Comparison of ENCODE assay signal across 33 cellular contexts in the genomic region with DNA sequence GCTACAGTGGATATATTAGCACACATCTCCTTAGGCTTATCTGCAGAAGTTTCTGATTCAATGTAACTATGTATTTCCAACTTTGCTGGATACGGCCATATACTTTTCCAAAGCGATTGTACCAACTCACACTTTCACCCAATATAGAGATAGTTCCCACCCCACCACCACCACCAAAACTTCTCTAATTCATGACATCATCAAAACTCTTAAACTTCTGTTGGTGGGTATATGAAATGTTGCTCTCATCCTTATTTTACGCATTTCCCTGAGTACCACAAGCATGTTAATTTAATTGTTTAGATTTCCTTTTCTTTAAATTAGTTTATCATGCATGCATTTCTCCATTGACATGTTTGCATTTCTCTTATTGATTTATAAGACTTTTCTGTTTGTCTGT.
"Had no signal": no experiment of that assay in that cellular context is flagged by ENCODE, and none has a peak within 500 bp of the region (broad histone marks: within the 10 kb centered on the region; RNA-seq: fewer than 3 reads in every experiment).

No MANE protein-coding gene starts in this region.

- H3K27me3 ChIP-seq: adrenal gland, ascending aorta, body of pancreas, brain microvascular endothelial cell, breast epithelium, cardiac muscle cell had no signal

- H3K4me3 ChIP-seq: adrenal gland, ascending aorta, body of pancreas, breast epithelium, cardiac muscle cell had no signal

- H3K36me3 ChIP-seq: adrenal gland, ascending aorta, brain microvascular endothelial cell, breast epithelium, cardiac muscle cell had no signal

- DNase-seq: activated effector memory CD4-positive, alpha-beta T cell treated with anti-CD3 and anti-CD28 coated beads, Interleukin-2, amount 50 U/mL, for 16 hours; activated effector memory CD4-positive, alpha-beta T cell treated with Interleukin-2 at 50 U/mL for 16 hours; activated gamma-delta T cell; activated gamma-delta T cell treated with Interleukin-2 at 50 U/mL for 16 hours; activated naive CD4-positive, alpha-beta T cell; activated naive CD4-positive, alpha-beta T cell treated with anti-CD3 and anti-CD28 coated beads for 36 hours; activated naive CD4-positive, alpha-beta T cell treated with anti-CD3 and anti-CD28 coated beads, Interleukin-2, amount 10 ng/mL, durations not matched to agents 7 days and 5 days; activated naive CD4-positive, alpha-beta T cell treated with anti-CD3 and anti-CD28 coated beads, Interleukin-2, amount 50 U/mL, for 16 hours; activated naive CD4-positive, alpha-beta T cell treated with Interleukin-2 at 50 U/mL for 16 hours; activated naive CD8-positive, alpha-beta T cell treated with anti-CD3 and anti-CD28 coated beads for 36 hours; activated naive CD8-positive, alpha-beta T cell treated with anti-CD3 and anti-CD28 coated beads, Interleukin-2, amount 10 ng/mL, durations not matched to agents 7 days and 5 days; activated naive CD8-positive, alpha-beta T cell treated with anti-CD3 and anti-CD28 coated beads, Interleukin-2, amount 50 U/mL, for 24 hours; activated T-cell treated with anti-CD3 and anti-CD28 coated beads, Interleukin-2, amount 50 U/mL, for 4 hours; activated T-cell treated with anti-CD3 and anti-CD28 coated beads, Interleukin-2, amount 50 U/mL, for 48 hours; activated T-cell treated with anti-CD3 and anti-CD28 coated beads, Interleukin-2, amount 50 U/mL, for 72 hours; adrenal gland; amniotic stem cell; amygdala; anterior cingulate cortex; aorta; body of pancreas; brain microvascular endothelial cell; caudate nucleus; central memory CD4-positive, alpha-beta T cell; cerebellar nuclear complex had no signal

- ATAC-seq: activated naive CD4-positive, alpha-beta T cell treated with anti-CD3 and anti-CD28 coated beads, Interleukin-2, amount 50 U/mL, for 72 hours; activated naive CD8-positive, alpha-beta T cell treated with anti-CD3 and anti-CD28 coated beads, Interleukin-2, amount 50 U/mL, for 24 hours; activated T-cell treated with anti-CD3 and anti-CD28 coated beads, Interleukin-2, amount 50 U/mL, for 4 hours; activated T-cell treated with anti-CD3 and anti-CD28 coated beads, Interleukin-2, amount 50 U/mL, for 72 hours; activated T-helper 17 cell treated with anti-CD3 and anti-CD28 coated beads, Interleukin-2, amount 50 U/mL, for 72 hours; body of pancreas had no signal

- H3K4me1 ChIP-seq: ascending aorta, body of pancreas, breast epithelium had no signal

- H3K27ac ChIP-seq: adrenal gland, ascending aorta, body of pancreas, brain microvascular endothelial cell, breast epithelium, cardiac muscle cell had no signal

- FAIRE-seq: astrocyte, bronchial epithelial cell, colon had no signal

- H3K9me3 ChIP-seq: ascending aorta, body of pancreas, breast epithelium had no signal
